In genomic region chr13:105202384-105202783, GRCh38 we compare ENCODE assay signal across 8 cellular contexts.
A peak's percentile ranks its signal among the peaks of the same experiment; 100 is the strongest.
DNase-seq lines count a peak whose midpoint lies in the region; ATAC-seq and TF ChIP-seq lines count a peak whose summit lies in the region.

No MANE protein-coding gene starts in this region.

- no peak overlapping the region for H2AFZ ChIP-seq in OCI-LY7 (ENCODE audit: low read length)

- no TSS peak for BruUV-seq in OCI-LY7 (replicated peaks; lab: Mats Ljungman, UMichigan)

- no peaks in the 10 kb centered on the region for H4K20me1 ChIP-seq in OCI-LY7 (ENCODE audit: insufficient read depth, low read length)

- intact Hi-C loops in OCI-LY7 (cut with micrococcal nuclease; ENCODE audit: unreplicated experiment): no loop called here
- intact Hi-C loops in stomach (cut with DNase I; ENCODE audit: low total_unique reads): no loop called here

- DNase-seq in CMK (ENCODE audit: low read depth): peak; percentile 14
- DNase-seq in H4 (ENCODE audit: low spot score): peak; percentile 23
- DNase-seq in OCI-LY7 (ENCODE audit: low spot score): no peak
- peak; percentile 46 for DNase-seq in fibroblast of the conjunctiva (ENCODE audit: low read depth)
- no peak for DNase-seq in stomach
- DNase-seq in stimulated activated naive CD4-positive, alpha-beta T cell (lab: John Stamatoyannopoulos, UW): no peak
- no peak for DNase-seq in effector CD8-positive, alpha-beta T cell (lab: John Stamatoyannopoulos, UW)

- TF ChIP-seq POLR2A in stomach (IDR thresholded peaks at IDR 0.05): no peak

- TF ChIP-seq EP300 in stomach (IDR thresholded peaks at IDR 0.05): no peak

- H3K79me2 ChIP-seq in OCI-LY7 (ENCODE audit: insufficient read depth, low read depth, low read length): no peaks in the 10 kb centered on the region

- H3K36me3 ChIP-seq in OCI-LY7 (ENCODE audit: insufficient read depth, low read length): no peaks in the 10 kb centered on the region
- H3K36me3 ChIP-seq in stomach: no peaks in the 10 kb centered on the region

- H3K4me3 ChIP-seq in OCI-LY7 (ENCODE audit: low read depth, low read length, poor library complexity, severe bottlenecking) (no peak overlapping the region), stomach (no peak overlapping the region)

- CTCF ChIA-PET in OCI-LY7 (lab: Charles Lee; ENCODE audit: unreplicated experiment): no interaction called here

- H3K27ac ChIP-seq in OCI-LY7 (ENCODE audit: low read depth, low read length, poor library complexity, severe bottlenecking) (no peak overlapping the region), stomach (no peak overlapping the region)

- H3K27me3 ChIP-seq in stomach: no peaks in the 10 kb centered on the region

- H3K4me1 ChIP-seq in OCI-LY7 (ENCODE audit: insufficient read depth, low read length, poor library complexity, severe bottlenecking) (no peaks in the 10 kb centered on the region), stomach (no peaks in the 10 kb centered on the region)

- TF ChIP-seq CTCF in OCI-LY7 (conservative IDR thresholded peaks at IDR 0.05; ENCODE audit: low read length): 0 out of 2 replicates have a peak, but pooled peaks have one; percentile 29
- TF ChIP-seq CTCF in stomach (IDR thresholded peaks at IDR 0.05): peak in 4 of 7 experiments; percentile 11 to 18 (median 16)

- ATAC-seq in GM21619 (IDR thresholded peaks at IDR 0.05; ENCODE audit: unreplicated experiment): no peak

- no peak overlapping the region for H3K4me2 ChIP-seq in OCI-LY7 (ENCODE audit: low read length)

- no peaks in the 10 kb centered on the region for H3K9me2 ChIP-seq in OCI-LY7 (ENCODE audit: insufficient read depth, low read length)

- POLR2A ChIA-PET in OCI-LY7 (lab: Charles Lee): no interaction called here

- H3K9me3 ChIP-seq in OCI-LY7 (ENCODE audit: low read length): no peaks in the 10 kb centered on the region
- no peaks in the 10 kb centered on the region for H3K9me3 ChIP-seq in stomach

Comparison
In these comparisons a context has a peak if more than half of its experiments do, and no peak if none do; other contexts are left out.
1. DNase-seq: peak in CMK (single experiment), H4 (single experiment) and fibroblast of the conjunctiva (single experiment); none in OCI-LY7 (single experiment), stomach (single experiment), stimulated activated naive CD4-positive, alpha-beta T cell (0 of 6) and effector CD8-positive, alpha-beta T cell (single experiment).